Comparison of ENCODE assay signal across 11 cellular contexts in genomic region chr16:87602821-87603683, GRCh38. TPM values are rescaled to one million over a fixed set of nuclear protein-coding genes. Genes with fewer than 3 reads are reported as not detected.
DNase-seq lines count a peak whose midpoint lies in the region; ATAC-seq and TF ChIP-seq lines count a peak whose summit lies in the region.
"Had no signal": no experiment of that assay in that cellular context is flagged by ENCODE, and none has a peak within 500 bp of the region (broad histone marks: within the 10 kb centered on the region; RNA-seq: fewer than 3 reads in every experiment).

No MANE protein-coding gene starts in this region.

- H3K27me3 ChIP-seq in esophagus squamous epithelium, result peaks cover 13 to 96% (median 23%) of the 10 kb centered on the region in 4 donors

- no peaks in the 10 kb centered on the region for H3K36me3 Mint-ChIP-seq in activated CD4-positive, alpha-beta memory T cell treated with anti-CD3 and anti-CD28 coated beads for 36 hours
- no peaks in the 10 kb centered on the region for H3K36me3 Mint-ChIP-seq in activated CD4-positive, alpha-beta memory T cell treated with anti-CD3 and anti-CD28 coated beads, Interleukin-2, amount 10 ng/mL, durations not matched to agents 7 days and 5 days (ENCODE audit: low read depth)
- H3K36me3 Mint-ChIP-seq in T-cell, result no peaks in the 10 kb centered on the region
- no peaks in the 10 kb centered on the region for H3K36me3 Mint-ChIP-seq in stimulated activated memory B cell treated with anti-CD40 and anti-IgM and Interleukin-4, amounts not matched to agents 10 μg/mL and 1 μg/mL and 100 μg/mL, for 72 hours
- H3K36me3 Mint-ChIP-seq in HFFc6 (ENCODE audit: low read depth), result no peaks in the 10 kb centered on the region

- H3K4me1 ChIP-seq in esophagus squamous epithelium, result peaks cover 4 to 25% (median 9%) of the 10 kb centered on the region in 3 donors
- H3K4me1 ChIP-seq: parathyroid adenoma had no signal

- peak overlapping the region; percentile 62 for H3K4me3 Mint-ChIP-seq in activated CD4-positive, alpha-beta memory T cell treated with anti-CD3 and anti-CD28 coated beads for 36 hours
- H3K4me3 Mint-ChIP-seq in activated CD4-positive, alpha-beta memory T cell treated with anti-CD3 and anti-CD28 coated beads, Interleukin-2, amount 10 ng/mL, durations not matched to agents 7 days and 5 days, result no peak overlapping the region
- H3K4me3 Mint-ChIP-seq in T-cell (peak overlapping the region; percentile 55 to 80 (median 58)), HFFc6 (no peak overlapping the region)
- peak overlapping the region; percentile 46 for H3K4me3 Mint-ChIP-seq in stimulated activated memory B cell treated with anti-CD40 and anti-IgM and Interleukin-4, amounts not matched to agents 10 μg/mL and 1 μg/mL and 100 μg/mL, for 72 hours

- peaks cover 68% of the 10 kb centered on the region for H3K27me3 Mint-ChIP-seq in activated CD4-positive, alpha-beta memory T cell treated with anti-CD3 and anti-CD28 coated beads for 36 hours
- H3K27me3 Mint-ChIP-seq in activated CD4-positive, alpha-beta memory T cell treated with anti-CD3 and anti-CD28 coated beads, Interleukin-2, amount 10 ng/mL, durations not matched to agents 7 days and 5 days, result peaks cover 71% of the 10 kb centered on the region
- peaks cover 34 to 83% of the 10 kb centered on the region in 2 donors for H3K27me3 Mint-ChIP-seq in T-cell
- H3K27me3 Mint-ChIP-seq in stimulated activated memory B cell treated with anti-CD40 and anti-IgM and Interleukin-4, amounts not matched to agents 10 μg/mL and 1 μg/mL and 100 μg/mL, for 72 hours, result peaks cover 70% of the 10 kb centered on the region
- peaks cover 62% of the 10 kb centered on the region for H3K27me3 Mint-ChIP-seq in HFFc6 (ENCODE audit: insufficient read depth)

- no peak overlapping the region for H3K27ac Mint-ChIP-seq in activated CD4-positive, alpha-beta memory T cell treated with anti-CD3 and anti-CD28 coated beads for 36 hours
- no peak overlapping the region for H3K27ac Mint-ChIP-seq in activated CD4-positive, alpha-beta memory T cell treated with anti-CD3 and anti-CD28 coated beads, Interleukin-2, amount 10 ng/mL, durations not matched to agents 7 days and 5 days
- no peak overlapping the region for H3K27ac Mint-ChIP-seq in T-cell
- no peak overlapping the region for H3K27ac Mint-ChIP-seq in stimulated activated memory B cell treated with anti-CD40 and anti-IgM and Interleukin-4, amounts not matched to agents 10 μg/mL and 1 μg/mL and 100 μg/mL, for 72 hours
- H3K27ac Mint-ChIP-seq in HFFc6, result no peak overlapping the region

- CTCF ChIA-PET in activated CD4-positive, alpha-beta memory T cell treated with anti-CD3 and anti-CD28 coated beads for 36 hours (lab: Charles Lee), result no interaction called here
- CTCF ChIA-PET in activated CD4-positive, alpha-beta memory T cell treated with anti-CD3 and anti-CD28 coated beads, Interleukin-2, amount 10 ng/mL, durations not matched to agents 7 days and 5 days (lab: Charles Lee), result no interaction called here
- CTCF ChIA-PET in T-cell (lab: Charles Lee), result no interaction called here

- DNase-seq in activated CD4-positive, alpha-beta memory T cell treated with anti-CD3 and anti-CD28 coated beads for 36 hours, result no peak
- DNase-seq in activated CD4-positive, alpha-beta memory T cell treated with anti-CD3 and anti-CD28 coated beads, Interleukin-2, amount 10 ng/mL, durations not matched to agents 7 days and 5 days, result no peak
- DNase-seq in T-cell, result no peak
- no peak for DNase-seq in esophagus squamous epithelium (lab: John Stamatoyannopoulos, UW)
- DNase-seq in germinal center (ENCODE audit: low spot score), result no peak
- DNase-seq in HFFc6, result no peak
- DNase-seq: DMS153 had no signal

- no peaks in the 10 kb centered on the region for H3K36me3 ChIP-seq in esophagus squamous epithelium

- TF ChIP-seq CTCF in esophagus squamous epithelium (IDR thresholded peaks at IDR 0.05) (no peak), HFFc6 (IDR thresholded peaks at IDR 0.05) (no peak)

- peaks cover 10% of the 10 kb centered on the region for H3K4me1 Mint-ChIP-seq in activated CD4-positive, alpha-beta memory T cell treated with anti-CD3 and anti-CD28 coated beads for 36 hours (ENCODE audit: low read depth)
- peaks cover 8% of the 10 kb centered on the region for H3K4me1 Mint-ChIP-seq in activated CD4-positive, alpha-beta memory T cell treated with anti-CD3 and anti-CD28 coated beads, Interleukin-2, amount 10 ng/mL, durations not matched to agents 7 days and 5 days
- H3K4me1 Mint-ChIP-seq in T-cell (peaks cover 7 to 20% (median 14%) of the 10 kb centered on the region in 3 donors), HFFc6 (ENCODE audit: low read depth) (no peaks in the 10 kb centered on the region)
- peaks cover 12% of the 10 kb centered on the region for H3K4me1 Mint-ChIP-seq in stimulated activated memory B cell treated with anti-CD40 and anti-IgM and Interleukin-4, amounts not matched to agents 10 μg/mL and 1 μg/mL and 100 μg/mL, for 72 hours

- POLR2A ChIA-PET in activated CD4-positive, alpha-beta memory T cell treated with anti-CD3 and anti-CD28 coated beads for 36 hours (lab: Charles Lee), result no interaction called here
- POLR2A ChIA-PET in activated CD4-positive, alpha-beta memory T cell treated with anti-CD3 and anti-CD28 coated beads, Interleukin-2, amount 10 ng/mL, durations not matched to agents 7 days and 5 days (lab: Charles Lee), result no interaction called here
- POLR2A ChIA-PET in T-cell (lab: Charles Lee), result no interaction called here

- intact Hi-C loops in activated CD4-positive, alpha-beta memory T cell treated with anti-CD3 and anti-CD28 coated beads for 36 hours (cut with micrococcal nuclease), result no loop called here
- intact Hi-C loops in esophagus squamous epithelium (cut with DNase I), result no loop called here

- H3K4me3 ChIP-seq in esophagus squamous epithelium, result peak overlapping the region in 3 of 4 donors; percentile 8 to 48 (median 27)

- WGBS in esophagus squamous epithelium, 2 donors, result 3% methylated on average over 20 to 43 of the region's 97 CpGs

- H3K27ac ChIP-seq in esophagus squamous epithelium, result no peak overlapping the region
- H3K27ac ChIP-seq: parathyroid adenoma had no signal

- ATAC-seq in T-cell (replicated peaks in 1 of 4), result no peak
- no peak for ATAC-seq in stimulated activated memory B cell treated with anti-CD40 and anti-IgM and Interleukin-4, amounts not matched to agents 10 μg/mL and 1 μg/mL and 100 μg/mL, for 72 hours
- no peak for ATAC-seq in HG03342 (IDR thresholded peaks at IDR 0.05; ENCODE audit: unreplicated experiment)

- peaks cover 0 to 8% (median 0%) of the 10 kb centered on the region in 3 donors for H3K9me3 ChIP-seq in esophagus squamous epithelium

- TF ChIP-seq POLR2A in esophagus squamous epithelium (IDR thresholded peaks at IDR 0.05), result no peak

- peaks cover 4% of the 10 kb centered on the region for H3K9me3 Mint-ChIP-seq in activated CD4-positive, alpha-beta memory T cell treated with anti-CD3 and anti-CD28 coated beads for 36 hours
- no peaks in the 10 kb centered on the region for H3K9me3 Mint-ChIP-seq in activated CD4-positive, alpha-beta memory T cell treated with anti-CD3 and anti-CD28 coated beads, Interleukin-2, amount 10 ng/mL, durations not matched to agents 7 days and 5 days
- H3K9me3 Mint-ChIP-seq in T-cell, result peaks cover 0 to 4% (median 2%) of the 10 kb centered on the region in 3 donors
- peaks cover 3% of the 10 kb centered on the region for H3K9me3 Mint-ChIP-seq in stimulated activated memory B cell treated with anti-CD40 and anti-IgM and Interleukin-4, amounts not matched to agents 10 μg/mL and 1 μg/mL and 100 μg/mL, for 72 hours
- peaks cover 4% of the 10 kb centered on the region; the same call in 1 of the 2 replicates for H3K9me3 Mint-ChIP-seq in HFFc6

RNA-seq across cellular contexts. Expression of gene JPH3, which starts 0.7 kb away (rescaled TPM):
- under 1 TPM; 0.07 to 0.12 TPM for total RNA-seq in activated CD4-positive, alpha-beta memory T cell treated with anti-CD3 and anti-CD28 coated beads for 36 hours
- total RNA-seq in activated CD4-positive, alpha-beta memory T cell treated with anti-CD3 and anti-CD28 coated beads, Interleukin-2, amount 10 ng/mL, durations not matched to agents 7 days and 5 days, result not detected
- total RNA-seq in T-cell, result not detected
- total RNA-seq in esophagus squamous epithelium, result under 1 TPM in 3 of 4 donors, not detected in 1; 0.29 to 0.76 (median 0.45) TPM
- total RNA-seq in HFFc6 (2021; fragmentation: NEBNext Ultra II Directional; extraction: Animal tissue kit (Norgen Biotek cat#: 25700)), result not detected
- total RNA-seq: HT1080 had no signal

Comparison
In these comparisons a context has a peak if more than half of its experiments do, and no peak if none do; other contexts are left out.
1. H3K4me3 Mint-ChIP-seq: peak in activated CD4-positive, alpha-beta memory T cell treated with anti-CD3 and anti-CD28 coated beads for 36 hours (single experiment), T-cell (3 of 3) and stimulated activated memory B cell treated with anti-CD40 and anti-IgM and Interleukin-4, amounts not matched to agents 10 μg/mL and 1 μg/mL and 100 μg/mL, for 72 hours (single experiment); none in activated CD4-positive, alpha-beta memory T cell treated with anti-CD3 and anti-CD28 coated beads, Interleukin-2, amount 10 ng/mL, durations not matched to agents 7 days and 5 days (single experiment) and HFFc6 (single experiment).